In the genomic region with DNA sequence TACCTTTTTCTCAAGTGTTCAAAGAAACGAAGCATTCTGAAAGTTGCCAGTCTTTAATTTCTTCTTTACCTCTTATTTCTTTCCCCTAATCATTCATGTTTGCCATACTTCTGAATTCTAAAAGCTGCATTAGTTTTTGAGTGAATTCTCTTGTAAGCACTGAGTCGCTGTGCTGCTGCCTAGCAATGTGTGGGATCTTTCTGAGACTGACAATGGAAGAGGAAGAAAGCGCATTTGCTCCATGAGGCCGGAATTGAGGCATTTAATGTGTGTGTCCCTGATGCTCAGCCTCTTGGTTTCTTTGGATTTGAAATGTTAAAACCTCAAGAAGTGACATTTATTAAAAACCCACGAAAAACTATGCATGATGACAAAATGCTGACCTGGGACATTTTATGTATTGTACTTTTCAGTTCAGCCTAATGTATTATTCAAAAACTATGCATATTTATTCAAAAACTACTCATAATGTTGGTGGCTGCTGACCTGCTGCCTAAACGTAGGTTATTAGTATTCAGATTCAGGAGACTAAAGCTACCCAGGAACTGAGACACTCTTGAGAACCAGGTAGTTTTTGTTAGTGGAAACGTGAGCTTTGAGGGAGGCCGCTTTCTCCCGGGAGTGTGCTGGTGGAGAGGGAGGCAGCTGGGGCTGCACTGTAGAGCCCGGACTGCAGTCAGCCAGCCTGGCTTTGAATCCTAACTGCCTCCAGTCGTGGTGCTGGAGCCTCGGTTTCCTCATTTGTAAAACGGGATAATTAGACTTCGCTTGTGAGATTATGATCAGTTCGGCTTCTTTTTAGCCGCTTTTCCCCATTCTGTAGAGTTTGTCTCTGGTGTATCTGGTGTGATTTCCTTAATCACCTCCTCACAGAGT, we compare ENCODE assay signal across 1 cellular context.
TF ChIP-seq lines count a peak whose summit lies in the region.

No MANE protein-coding gene starts in this region.

TF ChIP-seq in K562, 482 proteins besides CTCF, POLR2A, EP300 and RAD21 (continued from another document):
- TF ChIP-seq HNRNPLL (IDR thresholded peaks at IDR 0.05; ENCODE audit: low read depth, low read length, poor library complexity, severe bottlenecking) (no peak), MAFK (IDR thresholded peaks at IDR 0.05; ENCODE audit: low read length) (peak; percentile 44; the same call in 1 of the 2 replicates), MAFG (tag; conservative IDR thresholded peaks at IDR 0.05) (peak; percentile 59), C11orf30 (IDR thresholded peaks at IDR 0.05; ENCODE audit: low read depth) (peak; percentile 66), FOXK1 (CRISPR knock-in tag; IDR thresholded peaks at IDR 0.05; ENCODE audit: borderline replicate concordance) (no peak), MCM2 (IDR thresholded peaks at IDR 0.05; ENCODE audit: low read depth) (no peak), ZNF316 (IDR thresholded peaks at IDR 0.05) (peak; percentile 83), MTA2 (IDR thresholded peaks at IDR 0.05; ENCODE audit: low read depth) (no peak), ZNF583 (CRISPR knock-in tag; IDR thresholded peaks at IDR 0.05) (no peak), MAFF (IDR thresholded peaks at IDR 0.05; ENCODE audit: low read length) (peak; percentile 26; the same call in 1 of the 2 replicates)
- TF ChIP-seq, protein P1, sequence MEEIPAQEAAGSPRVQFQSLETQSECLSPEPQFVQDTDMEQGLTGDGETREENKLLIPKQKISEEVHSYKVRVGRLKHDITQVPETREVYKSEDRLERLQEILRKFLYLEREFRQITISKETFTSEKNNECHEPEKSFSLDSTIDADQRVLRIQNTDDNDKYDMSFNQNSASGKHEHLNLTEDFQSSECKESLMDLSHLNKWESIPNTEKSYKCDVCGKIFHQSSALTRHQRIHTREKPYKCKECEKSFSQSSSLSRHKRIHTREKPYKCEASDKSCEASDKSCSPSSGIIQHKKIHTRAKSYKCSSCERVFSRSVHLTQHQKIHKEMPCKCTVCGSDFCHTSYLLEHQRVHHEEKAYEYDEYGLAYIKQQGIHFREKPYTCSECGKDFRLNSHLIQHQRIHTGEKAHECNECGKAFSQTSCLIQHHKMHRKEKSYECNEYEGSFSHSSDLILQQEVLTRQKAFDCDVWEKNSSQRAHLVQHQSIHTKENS (CRISPR knock-in tag; IDR thresholded peaks at IDR 0.05) = no peak
- TF ChIP-seq, protein P2, sequence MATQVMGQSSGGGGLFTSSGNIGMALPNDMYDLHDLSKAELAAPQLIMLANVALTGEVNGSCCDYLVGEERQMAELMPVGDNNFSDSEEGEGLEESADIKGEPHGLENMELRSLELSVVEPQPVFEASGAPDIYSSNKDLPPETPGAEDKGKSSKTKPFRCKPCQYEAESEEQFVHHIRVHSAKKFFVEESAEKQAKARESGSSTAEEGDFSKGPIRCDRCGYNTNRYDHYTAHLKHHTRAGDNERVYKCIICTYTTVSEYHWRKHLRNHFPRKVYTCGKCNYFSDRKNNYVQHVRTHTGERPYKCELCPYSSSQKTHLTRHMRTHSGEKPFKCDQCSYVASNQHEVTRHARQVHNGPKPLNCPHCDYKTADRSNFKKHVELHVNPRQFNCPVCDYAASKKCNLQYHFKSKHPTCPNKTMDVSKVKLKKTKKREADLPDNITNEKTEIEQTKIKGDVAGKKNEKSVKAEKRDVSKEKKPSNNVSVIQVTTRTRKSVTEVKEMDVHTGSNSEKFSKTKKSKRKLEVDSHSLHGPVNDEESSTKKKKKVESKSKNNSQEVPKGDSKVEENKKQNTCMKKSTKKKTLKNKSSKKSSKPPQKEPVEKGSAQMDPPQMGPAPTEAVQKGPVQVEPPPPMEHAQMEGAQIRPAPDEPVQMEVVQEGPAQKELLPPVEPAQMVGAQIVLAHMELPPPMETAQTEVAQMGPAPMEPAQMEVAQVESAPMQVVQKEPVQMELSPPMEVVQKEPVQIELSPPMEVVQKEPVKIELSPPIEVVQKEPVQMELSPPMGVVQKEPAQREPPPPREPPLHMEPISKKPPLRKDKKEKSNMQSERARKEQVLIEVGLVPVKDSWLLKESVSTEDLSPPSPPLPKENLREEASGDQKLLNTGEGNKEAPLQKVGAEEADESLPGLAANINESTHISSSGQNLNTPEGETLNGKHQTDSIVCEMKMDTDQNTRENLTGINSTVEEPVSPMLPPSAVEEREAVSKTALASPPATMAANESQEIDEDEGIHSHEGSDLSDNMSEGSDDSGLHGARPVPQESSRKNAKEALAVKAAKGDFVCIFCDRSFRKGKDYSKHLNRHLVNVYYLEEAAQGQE (CRISPR knock-in tag; IDR thresholded peaks at IDR 0.05; ENCODE audit: low read depth) = no peak
- TF ChIP-seq, protein P3, sequence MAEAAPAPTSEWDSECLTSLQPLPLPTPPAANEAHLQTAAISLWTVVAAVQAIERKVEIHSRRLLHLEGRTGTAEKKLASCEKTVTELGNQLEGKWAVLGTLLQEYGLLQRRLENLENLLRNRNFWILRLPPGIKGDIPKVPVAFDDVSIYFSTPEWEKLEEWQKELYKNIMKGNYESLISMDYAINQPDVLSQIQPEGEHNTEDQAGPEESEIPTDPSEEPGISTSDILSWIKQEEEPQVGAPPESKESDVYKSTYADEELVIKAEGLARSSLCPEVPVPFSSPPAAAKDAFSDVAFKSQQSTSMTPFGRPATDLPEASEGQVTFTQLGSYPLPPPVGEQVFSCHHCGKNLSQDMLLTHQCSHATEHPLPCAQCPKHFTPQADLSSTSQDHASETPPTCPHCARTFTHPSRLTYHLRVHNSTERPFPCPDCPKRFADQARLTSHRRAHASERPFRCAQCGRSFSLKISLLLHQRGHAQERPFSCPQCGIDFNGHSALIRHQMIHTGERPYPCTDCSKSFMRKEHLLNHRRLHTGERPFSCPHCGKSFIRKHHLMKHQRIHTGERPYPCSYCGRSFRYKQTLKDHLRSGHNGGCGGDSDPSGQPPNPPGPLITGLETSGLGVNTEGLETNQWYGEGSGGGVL (CRISPR knock-in tag; IDR thresholded peaks at IDR 0.05) = no peak
TF ChIP-seq in K562: peak in this region for 5.
